Comparison of ENCODE assay signal across 8 cellular contexts in genomic region chr22:36379593-36380361, GRCh38. TPM values are rescaled to one million over a fixed set of nuclear protein-coding genes. Genes with fewer than 3 reads are reported as not detected.
DNase-seq lines count a peak whose midpoint lies in the region; ATAC-seq and TF ChIP-seq lines count a peak whose summit lies in the region.

No MANE protein-coding gene starts in this region.

- H3K4me3 ChIP-seq in DND-41 (ENCODE audit: low read depth in 1 of 2, low read length in 2 of 2) (no peak overlapping the region), SJSA1 (no peak overlapping the region), duodenal mucosa (ENCODE audit: low read depth in 1 of 2, low read length in 2 of 2) (peak overlapping the region in 1 of 2 donors; percentile 29), rectal smooth muscle tissue (ENCODE audit: low read length) (peak overlapping the region; percentile 30)

- peak overlapping the region; percentile 39; the same call in 1 of the 2 replicates for H3K27ac ChIP-seq in DND-41 (ENCODE audit: low read length)
- no peak overlapping the region for H3K27ac ChIP-seq in SJSA1
- H3K27ac ChIP-seq in duodenal mucosa (ENCODE audit: low read depth, low read length) = peak overlapping the region; percentile 56
- H3K27ac ChIP-seq in rectal smooth muscle tissue (ENCODE audit: low read depth, low read length) = peak overlapping the region; percentile 70

- TF ChIP-seq CTCF in DND-41 (IDR thresholded peaks at IDR 0.05; ENCODE audit: borderline replicate concordance, extremely low read depth, low read length, poor library complexity, severe bottlenecking) = no peak

- H3K9me3 ChIP-seq in DND-41 (ENCODE audit: insufficient read depth, low read length, severe bottlenecking) (no peaks in the 10 kb centered on the region), SJSA1 (replicated peaks) (no peaks in the 10 kb centered on the region), duodenal mucosa (ENCODE audit: control insufficient read depth in 1 of 2, low read length in 2 of 2) (no peaks in the 10 kb centered on the region)

- H2AFZ ChIP-seq in DND-41 (ENCODE audit: low read depth, low read length) = no peak overlapping the region

- H3K9ac ChIP-seq in DND-41 (ENCODE audit: low read depth, low read length) (no peak overlapping the region), duodenal mucosa (ENCODE audit: low read depth in 1 of 2, low read length in 2 of 2) (peak overlapping the region in 1 of 2 donors; percentile 20), rectal smooth muscle tissue (ENCODE audit: low read length) (no peak overlapping the region)

- peaks cover 48% of the 10 kb centered on the region for H3K36me3 ChIP-seq in DND-41 (ENCODE audit: insufficient read depth, low read length)
- H3K36me3 ChIP-seq in SJSA1 = peaks cover 91% of the 10 kb centered on the region
- peaks cover 11 to 24% of the 10 kb centered on the region in 2 donors for H3K36me3 ChIP-seq in duodenal mucosa (ENCODE audit: control insufficient read depth in 1 of 2, insufficient read depth in 2 of 2, low read length in 2 of 2)
- H3K36me3 ChIP-seq in rectal smooth muscle tissue (ENCODE audit: control insufficient read depth, insufficient read depth, low read length) = peaks cover 2% of the 10 kb centered on the region

- H3K4me2 ChIP-seq in DND-41 (ENCODE audit: insufficient read depth, low read length) = no peak overlapping the region

- H3K79me2 ChIP-seq in DND-41 (ENCODE audit: insufficient read depth, low read length) = peaks cover 96% of the 10 kb centered on the region

- ATAC-seq in DND-41 (ENCODE audit: insufficient read depth, low read depth) = no peak
- ATAC-seq in GM21717 (IDR thresholded peaks at IDR 0.05; ENCODE audit: unreplicated experiment) = no peak
- no peak for ATAC-seq in GM18868 (IDR thresholded peaks at IDR 0.05; ENCODE audit: unreplicated experiment)

- H3K4me1 ChIP-seq in DND-41 (ENCODE audit: insufficient read depth, low read length) (peaks cover 72% of the 10 kb centered on the region), SJSA1 (replicated peaks) (peaks cover 54% of the 10 kb centered on the region), duodenal mucosa (ENCODE audit: control insufficient read depth in 1 of 2, insufficient read depth in 2 of 2, low read length in 2 of 2) (peaks cover 49 to 69% of the 10 kb centered on the region in 2 donors), rectal smooth muscle tissue (ENCODE audit: control insufficient read depth, insufficient read depth, low read length) (peaks cover 40% of the 10 kb centered on the region)

- H3K27me3 ChIP-seq in DND-41 (ENCODE audit: insufficient read depth, low read length, poor library complexity) (no peaks in the 10 kb centered on the region), SJSA1 (replicated peaks) (no peaks in the 10 kb centered on the region), duodenal mucosa (ENCODE audit: control insufficient read depth in 1 of 2, insufficient read depth in 2 of 2, low read length in 2 of 2) (no peaks in the 10 kb centered on the region), rectal smooth muscle tissue (ENCODE audit: control insufficient read depth, insufficient read depth, low read length) (no peaks in the 10 kb centered on the region)

- DNase-seq in DND-41 = no peak
- DNase-seq in SJSA1 (ENCODE audit: low read depth in 1 of 2, low spot score in 2 of 2) = peak; percentile 52 to 68
- no peak for DNase-seq in NCI-H446 treated with DMSO at 0.1 percent for 48 hours (lab: John Stamatoyannopoulos, UW)
- no peak for DNase-seq in HK-2 (ENCODE audit: unreplicated experiment)

- H4K20me1 ChIP-seq in DND-41 (ENCODE audit: insufficient read depth, low read length) = peaks cover 74% of the 10 kb centered on the region

RNA-seq across cellular contexts. Expression of gene MYH9, which starts 8.0 kb away (rescaled TPM):
- total RNA-seq in SJSA1 (2014; rRNA removed; shearing (Covaris generic)) = 510 and 668 TPM in 2 replicates

Comparison
In these comparisons a context has a peak if more than half of its experiments do, and no peak if none do; other contexts are left out.
1. DNase-seq: peak in SJSA1 (2 of 2); none in DND-41 (single experiment), NCI-H446 treated with DMSO at 0.1 percent for 48 hours (single experiment) and HK-2 (single experiment).